ENCODE assay signal across 8 cellular contexts in genomic region chr16:29996773-29997250, GRCh38. TPM values are rescaled to one million over a fixed set of nuclear protein-coding genes. Genes with fewer than 3 reads are reported as not detected.
A peak's percentile ranks its signal among the peaks of the same experiment; 100 is the strongest.
DNase-seq lines count a peak whose midpoint lies in the region; ATAC-seq and TF ChIP-seq lines count a peak whose summit lies in the region.

No MANE protein-coding gene starts in this region.

- H3K36me3 ChIP-seq in SU-DHL-6 (ENCODE audit: low read length) = no peaks in the 10 kb centered on the region
- peaks cover 0 to 62% of the 10 kb centered on the region in 2 donors for H3K36me3 ChIP-seq in gastroesophageal sphincter
- H3K36me3 ChIP-seq in skeletal muscle tissue (ENCODE audit: control insufficient read depth in 3 of 3, insufficient read depth in 3 of 3, low read length in 3 of 3) = peaks cover 26 to 37% (median 29%) of the 10 kb centered on the region in 3 donors

- no peaks in the 10 kb centered on the region; the same call in 1 of the 2 replicates for H3K27me3 Mint-ChIP-seq in H9 (ENCODE audit: low read depth)

- peak overlapping the region in 2 of 3 experiments; percentile 91 to 99; a peak in 3 of 7 replicates for H3K27ac Mint-ChIP-seq in H9

- no peak overlapping the region for H2BK15ac ChIP-seq in H9 (ENCODE audit: low read depth, low read length)

- H3K9me3 Mint-ChIP-seq in H9 = no peaks in the 10 kb centered on the region; a peak in 1 of 5 replicates

- H3K27me3 ChIP-seq in H9 (ENCODE audit: insufficient read depth, low read length) = no peaks in the 10 kb centered on the region
- H3K27me3 ChIP-seq in SU-DHL-6 (ENCODE audit: low read length) = no peaks in the 10 kb centered on the region
- no peaks in the 10 kb centered on the region for H3K27me3 ChIP-seq in gastroesophageal sphincter
- H3K27me3 ChIP-seq in skeletal muscle tissue (ENCODE audit: control insufficient read depth in 3 of 3, insufficient read depth in 3 of 3, low read length in 3 of 3) = peaks cover 0 to 3% (median 0%) of the 10 kb centered on the region in 3 donors

- no peak overlapping the region for H3K14ac ChIP-seq in H9 (ENCODE audit: insufficient read depth, low read length)

- H2BK5ac ChIP-seq in H9 (ENCODE audit: insufficient read length, low read length) = no peak overlapping the region

- H3K9me3 ChIP-seq in H9 (ENCODE audit: control insufficient read depth, low read depth, low read length) (no peaks in the 10 kb centered on the region), SU-DHL-6 (ENCODE audit: insufficient read depth, low read length) (no peaks in the 10 kb centered on the region), gastroesophageal sphincter (no peaks in the 10 kb centered on the region), skeletal muscle tissue (ENCODE audit: control insufficient read depth in 3 of 3, low read length in 3 of 3) (no peaks in the 10 kb centered on the region)

- ATAC-seq in gastroesophageal sphincter (no peak), HG02759 (IDR thresholded peaks at IDR 0.05; ENCODE audit: unreplicated experiment) (no peak)

- H4K20me1 ChIP-seq in H9 (ENCODE audit: control insufficient read depth, insufficient read depth, insufficient read length) = no peaks in the 10 kb centered on the region
- H4K20me1 ChIP-seq in SU-DHL-6 (ENCODE audit: low read depth, low read length) = no peaks in the 10 kb centered on the region

- no peak overlapping the region for H3K18ac ChIP-seq in H9 (ENCODE audit: insufficient read length, low read depth, low read length)

- H2AFZ ChIP-seq in H9 (ENCODE audit: low read length) = no peak overlapping the region
- H2AFZ ChIP-seq in SU-DHL-6 (ENCODE audit: low read depth, low read length, severe bottlenecking) = no peak overlapping the region

- peak overlapping the region; percentile 97 to 98 for H3K4me3 Mint-ChIP-seq in H9

- no peak overlapping the region for H2AK5ac ChIP-seq in H9 (ENCODE audit: insufficient read length, low read length)

- no peak for TF ChIP-seq EP300 in gastroesophageal sphincter (IDR thresholded peaks at IDR 0.05)

- H3K4me3 ChIP-seq in SU-DHL-6 (ENCODE audit: insufficient read depth, low read length, poor library complexity, severe bottlenecking) (peak overlapping the region; percentile 80), gastroesophageal sphincter (peak overlapping the region; percentile 76 to 80), skeletal muscle tissue (ENCODE audit: low read length in 3 of 3) (peak overlapping the region; percentile 77 to 98 (median 96))

- H3K9ac ChIP-seq in H9 (ENCODE audit: extremely low read depth, insufficient read length, low read length) (peak overlapping the region; percentile 59), SU-DHL-6 (ENCODE audit: low read length) (peak overlapping the region; percentile 89), skeletal muscle tissue (ENCODE audit: low read depth in 1 of 3, low read length in 3 of 3) (peak overlapping the region; percentile 95 to 97 (median 96))

- no peaks in the 10 kb centered on the region for H3K79me1 ChIP-seq in H9 (ENCODE audit: insufficient read depth, low read depth, low read length, poor library complexity, severe bottlenecking)

- H3K4ac ChIP-seq in H9 (ENCODE audit: low read depth, low read length) = no peak overlapping the region

- H4K5ac ChIP-seq in H9 (ENCODE audit: insufficient read length, low read depth, low read length) = no peak overlapping the region

- peaks cover 15 to 37% of the 10 kb centered on the region in 2 experiments for H3K4me1 Mint-ChIP-seq in H9

- H3K56ac ChIP-seq in H9 (ENCODE audit: insufficient read length, low read depth, low read length) = no peak overlapping the region

- DNase-seq in H9 (no peak), NCI-H2081 (lab: John Stamatoyannopoulos, UW) (no peak)
- no peak for DNase-seq in stimulated activated CD4-positive, alpha-beta T cell treated with anti-CD3 and anti-CD28 coated beads, Interleukin-15, amount 100 ng/mL, for 24 hours
- DNase-seq in effector CD8-positive, alpha-beta T cell (lab: John Stamatoyannopoulos, UW) = no peak

- H3F3A ChIP-seq in SU-DHL-6 (ENCODE audit: insufficient read depth) = peaks cover 10% of the 10 kb centered on the region; the same call in 1 of the 2 replicates

- no peak overlapping the region for H3K23ac ChIP-seq in H9 (ENCODE audit: insufficient read length, low read depth, low read length)

- H3K9me2 ChIP-seq in SU-DHL-6 (replicated peaks; ENCODE audit: insufficient read depth, low read length) = no peaks in the 10 kb centered on the region

- peak overlapping the region; percentile 92 for H3K4me2 ChIP-seq in H9 (ENCODE audit: insufficient read depth, insufficient read length, low read length)
- peak overlapping the region; percentile 89 for H3K4me2 ChIP-seq in SU-DHL-6 (ENCODE audit: low read depth, low read length, poor library complexity, severe bottlenecking)

- H2BK20ac ChIP-seq in H9 (ENCODE audit: low read depth, low read length, poor library complexity, severe bottlenecking) = no peak overlapping the region

- H3K36me3 Mint-ChIP-seq in H9 (ENCODE audit: insufficient read depth in 1 of 3, low read depth in 3 of 3) = peaks cover 16 to 54% (median 26%) of the 10 kb centered on the region in 3 experiments

- H3K27ac ChIP-seq in H9 (ENCODE audit: insufficient read length, low read depth, low read length) = no peak overlapping the region
- peak overlapping the region; percentile 93 for H3K27ac ChIP-seq in SU-DHL-6 (ENCODE audit: low read depth, low read length)
- H3K27ac ChIP-seq in gastroesophageal sphincter = peak overlapping the region in 2 of 4 donors; percentile 92 to 99
- peak overlapping the region; percentile 99 for H3K27ac ChIP-seq in skeletal muscle tissue (ENCODE audit: low read depth, low read length)

- no peak overlapping the region for H3T11ph ChIP-seq in H9 (ENCODE audit: low read length)

- H3K23me2 ChIP-seq in H9 (ENCODE audit: insufficient read length, low read depth, low read length, poor library complexity, severe bottlenecking) = peaks cover 14% of the 10 kb centered on the region

- no CpG with 5 or more reads among the region's 8 CpGs for WGBS in H9 (ENCODE audit: extremely low coverage, insufficient read length, low lambda C conversion rate)
- WGBS in gastroesophageal sphincter (ENCODE audit: low coverage in 1 of 2), 2 donors = 16 to 19% methylated on average over 7 to 8 of the region's 8 CpGs

- H2BK12ac ChIP-seq in H9 (ENCODE audit: insufficient read length, low read depth, low read length) = no peak overlapping the region

- H3K4me1 ChIP-seq in H9 (ENCODE audit: insufficient read depth, low read length) = 0 out of 2 replicates have a peak, but pooled peaks cover 2% of the 10 kb centered on the region
- H3K4me1 ChIP-seq in gastroesophageal sphincter = peaks cover 3 to 35% (median 11%) of the 10 kb centered on the region in 3 donors
- H3K4me1 ChIP-seq in skeletal muscle tissue (ENCODE audit: control insufficient read depth in 3 of 3, insufficient read depth in 3 of 3, low read length in 3 of 3) = peaks cover 18 to 34% (median 20%) of the 10 kb centered on the region in 3 donors

- TF ChIP-seq CTCF in H9 (conservative IDR thresholded peaks at IDR 0.05) = no peak
- no peak for TF ChIP-seq CTCF in SU-DHL-6 (IDR thresholded peaks at IDR 0.05; ENCODE audit: insufficient read depth, low read length, poor library complexity, severe bottlenecking)
- TF ChIP-seq CTCF in gastroesophageal sphincter (IDR thresholded peaks at IDR 0.05) = no peak

- TF ChIP-seq POLR2A in gastroesophageal sphincter (IDR thresholded peaks at IDR 0.05) = no peak

- H3K79me2 ChIP-seq in H9 (ENCODE audit: insufficient read depth, low read length) = no peaks in the 10 kb centered on the region; the same call in 1 of the 2 replicates
- peaks cover 11% of the 10 kb centered on the region for H3K79me2 ChIP-seq in SU-DHL-6 (ENCODE audit: insufficient read depth, low read length)

- H4K91ac ChIP-seq in H9 (ENCODE audit: insufficient read length, low read depth, low read length) = no peak overlapping the region

- H4K8ac ChIP-seq in H9 (replicated peaks; ENCODE audit: insufficient read length, low read depth, low read length) = no peak overlapping the region

- no peak overlapping the region for H2BK120ac ChIP-seq in H9 (ENCODE audit: low read depth, low read length, poor library complexity, severe bottlenecking)

RNA-seq across cellular contexts. Expression of gene INO80E, which starts 0.8 kb away (rescaled TPM):
- 94.1 and 101 TPM in 2 replicates for total RNA-seq in H9 (2021)
- 10 to 100 TPM; 40.9 to 82.2 (median 74.4) TPM for total RNA-seq in gastroesophageal sphincter
- 12.5 TPM for total RNA-seq in skeletal muscle tissue

RNA-seq across cellular contexts. Expression of gene HIRIP3, which starts 1.4 kb away (rescaled TPM):
- total RNA-seq in H9 (2021) (18.5 and 21.6 TPM in 2 replicates), gastroesophageal sphincter (10 to 100 TPM; 25.6 to 31.4 (median 28.2) TPM), skeletal muscle tissue (9.4 TPM)

RNA-seq across cellular contexts. Expression of gene DOC2A, which starts 14.0 kb away (rescaled TPM):
- total RNA-seq in H9 (2021) (10.2 and 12.2 TPM in 2 replicates), gastroesophageal sphincter (under 1 TPM in 3 of 4 donors, not detected in 1; 0.77 to 0.81 (median 0.78) TPM), skeletal muscle tissue (0.52 TPM)

RNA-seq across cellular contexts. Expression of gene TAOK2, which starts 23.1 kb away (rescaled TPM):
- total RNA-seq in H9 (2021) (43.1 and 43.9 TPM in 2 replicates), gastroesophageal sphincter (10 to 100 TPM; 38.4 to 62.1 (median 46.5) TPM), skeletal muscle tissue (35.0 TPM)

RNA-seq across cellular contexts. Expression of gene C16orf92, which starts 26.2 kb away (rescaled TPM):
- not detected in 2 replicates for total RNA-seq in H9 (2021)
- not detected for total RNA-seq in gastroesophageal sphincter
- not detected for total RNA-seq in skeletal muscle tissue
